In the genomic region with DNA sequence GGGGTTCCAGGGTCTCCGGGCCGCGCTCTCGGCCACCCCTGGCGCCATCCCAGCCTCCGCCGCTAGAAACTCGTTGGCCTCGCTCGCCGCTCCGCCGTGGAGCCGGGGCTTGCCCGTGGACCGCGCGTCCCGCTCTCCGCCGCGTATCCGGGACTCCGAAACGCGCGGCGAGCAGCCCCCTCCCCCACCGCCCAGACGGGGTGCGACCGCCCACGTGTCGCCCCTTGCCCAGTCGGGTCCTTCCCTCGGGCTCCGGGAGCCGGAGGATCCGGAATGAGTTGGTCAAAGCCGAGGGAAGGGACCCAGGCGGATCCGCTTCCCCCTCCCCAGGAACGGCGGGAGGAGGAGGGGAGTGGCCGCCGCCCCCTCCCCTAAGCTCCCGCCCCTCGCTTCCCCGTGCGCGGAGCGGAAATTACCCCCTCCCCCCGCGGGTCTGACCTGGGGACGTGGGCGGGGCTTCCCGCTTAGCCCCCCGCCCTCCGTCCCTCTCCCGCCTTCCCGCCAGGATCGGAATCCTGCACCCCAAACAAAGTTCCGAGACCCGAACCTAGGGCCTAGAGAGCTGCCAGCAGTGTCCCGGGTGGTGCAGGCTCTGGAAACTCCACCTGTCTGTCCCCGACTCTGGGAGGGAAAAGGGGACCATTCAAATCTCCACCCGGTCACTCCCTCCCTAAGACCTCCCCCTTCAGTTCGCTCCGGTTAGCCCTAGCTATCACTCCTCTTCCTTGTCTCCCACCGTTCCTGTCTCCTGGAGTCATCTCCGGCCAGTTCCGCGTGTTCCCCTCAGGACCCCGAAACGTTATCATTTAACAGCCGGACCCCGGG, we compare ENCODE assay signal across 9 cellular contexts. TPM values are rescaled to one million over a fixed set of nuclear protein-coding genes. Genes with fewer than 3 reads are reported as not detected.
A peak's percentile ranks its signal among the peaks of the same experiment; 100 is the strongest.
DNase-seq lines count a peak whose midpoint lies in the region; ATAC-seq and FAIRE-seq lines count a peak whose summit lies in the region.
"Had no signal": no experiment of that assay in that cellular context is flagged by ENCODE, and none has a peak within 500 bp of the region (broad histone marks: within the 10 kb centered on the region; RNA-seq: fewer than 3 reads in every experiment).

No MANE protein-coding gene starts in this region.

- H3K27ac Mint-ChIP-seq in CD4-positive, CD25-positive, alpha-beta regulatory T cell, result no peak overlapping the region
- peak overlapping the region; percentile 61 for H3K27ac Mint-ChIP-seq in activated CD8-positive, alpha-beta T cell treated with anti-CD3 and anti-CD28 coated beads, Interleukin-2, amount 10 ng/mL, durations not matched to agents 7 days and 5 days
- H3K27ac Mint-ChIP-seq in immature natural killer cell, result no peak overlapping the region

- no peaks in the 10 kb centered on the region for H3K36me3 ChIP-seq in CD4-positive, CD25-positive, alpha-beta regulatory T cell (ENCODE audit: control insufficient read depth, insufficient read depth, low read length)

- peaks cover 85% of the 10 kb centered on the region for H3K27me3 Mint-ChIP-seq in CD4-positive, CD25-positive, alpha-beta regulatory T cell
- H3K27me3 Mint-ChIP-seq in activated CD8-positive, alpha-beta T cell treated with anti-CD3 and anti-CD28 coated beads, Interleukin-2, amount 10 ng/mL, durations not matched to agents 7 days and 5 days (ENCODE audit: low read depth), result peaks cover 72% of the 10 kb centered on the region
- peaks cover 41 to 61% (median 44%) of the 10 kb centered on the region in 3 donors for H3K27me3 Mint-ChIP-seq in immature natural killer cell (ENCODE audit: low read depth in 3 of 3)

- no peaks in the 10 kb centered on the region for H3K9me3 ChIP-seq in CD4-positive, CD25-positive, alpha-beta regulatory T cell (ENCODE audit: control insufficient read depth in 2 of 2, low read length in 2 of 2)

- no peak overlapping the region for H3K4me3 ChIP-seq in CD4-positive, CD25-positive, alpha-beta regulatory T cell (ENCODE audit: low read depth, low read length)

- peaks cover 0 to 18% (median 2%) of the 10 kb centered on the region in 7 donors for H3K9me3 Mint-ChIP-seq in CD4-positive, CD25-positive, alpha-beta regulatory T cell
- no peaks in the 10 kb centered on the region for H3K9me3 Mint-ChIP-seq in activated CD8-positive, alpha-beta T cell treated with anti-CD3 and anti-CD28 coated beads, Interleukin-2, amount 10 ng/mL, durations not matched to agents 7 days and 5 days (ENCODE audit: insufficient read depth)
- H3K9me3 Mint-ChIP-seq in immature natural killer cell, result peaks cover 0 to 3% (median 0%) of the 10 kb centered on the region in 6 donors

- peaks cover 0 to 36% (median 21%) of the 10 kb centered on the region in 4 donors for H3K4me1 Mint-ChIP-seq in CD4-positive, CD25-positive, alpha-beta regulatory T cell
- H3K4me1 Mint-ChIP-seq in activated CD8-positive, alpha-beta T cell treated with anti-CD3 and anti-CD28 coated beads, Interleukin-2, amount 10 ng/mL, durations not matched to agents 7 days and 5 days (ENCODE audit: low read depth), result peaks cover 30% of the 10 kb centered on the region
- peaks cover 32 to 35% of the 10 kb centered on the region in 2 donors for H3K4me1 Mint-ChIP-seq in immature natural killer cell

- DNase-seq in CD4-positive, CD25-positive, alpha-beta regulatory T cell, result no peak
- DNase-seq in HTR-8/SVneo (ENCODE audit: insufficient read length, low spot score), result peak; percentile 91
- no peak for DNase-seq in activated CD8-positive, alpha-beta T cell treated with anti-CD3 and anti-CD28 coated beads, Interleukin-2, amount 10 ng/mL, durations not matched to agents 7 days and 5 days
- DNase-seq in immature natural killer cell, result no peak
- DNase-seq in DMS53 treated with DMSO at 0.1 percent for 48 hours (lab: John Stamatoyannopoulos, UW; ENCODE audit: unreplicated experiment), result no peak

- H3K27me3 ChIP-seq in CD4-positive, CD25-positive, alpha-beta regulatory T cell (ENCODE audit: control insufficient read depth, insufficient read depth, low read length), result peaks cover 58% of the 10 kb centered on the region

- CTCF ChIA-PET in activated CD8-positive, alpha-beta T cell treated with anti-CD3 and anti-CD28 coated beads, Interleukin-2, amount 10 ng/mL, durations not matched to agents 7 days and 5 days (lab: Charles Lee), result interaction anchor here (1.8 kb wide), 1 partner anchor 36 kb away, joined by 5 read pairs; no protein-coding TSS in a partner anchor

- peaks cover 36% of the 10 kb centered on the region for H3K4me1 ChIP-seq in CD4-positive, CD25-positive, alpha-beta regulatory T cell (ENCODE audit: control insufficient read depth, insufficient read depth, low read length, poor library complexity, severe bottlenecking)

- no peak overlapping the region for H3K27ac ChIP-seq in CD4-positive, CD25-positive, alpha-beta regulatory T cell (ENCODE audit: insufficient read depth, low read length, poor library complexity, severe bottlenecking)
- H3K27ac ChIP-seq: epithelial cell of prostate had no signal

- POLR2A ChIA-PET in activated CD8-positive, alpha-beta T cell treated with anti-CD3 and anti-CD28 coated beads, Interleukin-2, amount 10 ng/mL, durations not matched to agents 7 days and 5 days (lab: Charles Lee), result no interaction called here

- FAIRE-seq in HTR-8/SVneo (lab: Jason Lieb, UNC), result peak; percentile 94

- no peak for ATAC-seq in CD4-positive, CD25-positive, alpha-beta regulatory T cell (ENCODE audit: low read depth in 2 of 2)
- peak; percentile 67 for ATAC-seq in activated CD8-positive, alpha-beta T cell treated with anti-CD3 and anti-CD28 coated beads, Interleukin-2, amount 10 ng/mL, durations not matched to agents 7 days and 5 days
- no peak for ATAC-seq in HG02938 (IDR thresholded peaks at IDR 0.05; ENCODE audit: unreplicated experiment)
- no peak for ATAC-seq in HG03095 (IDR thresholded peaks at IDR 0.05; ENCODE audit: unreplicated experiment)
- no peak for ATAC-seq in GM21381 (IDR thresholded peaks at IDR 0.05; ENCODE audit: unreplicated experiment)

- no peaks in the 10 kb centered on the region for H3K36me3 Mint-ChIP-seq in CD4-positive, CD25-positive, alpha-beta regulatory T cell
- no peaks in the 10 kb centered on the region for H3K36me3 Mint-ChIP-seq in activated CD8-positive, alpha-beta T cell treated with anti-CD3 and anti-CD28 coated beads, Interleukin-2, amount 10 ng/mL, durations not matched to agents 7 days and 5 days (ENCODE audit: low read depth)
- H3K36me3 Mint-ChIP-seq in immature natural killer cell, result no peaks in the 10 kb centered on the region

- peak overlapping the region; percentile 44 to 68 (median 60) for H3K4me3 Mint-ChIP-seq in CD4-positive, CD25-positive, alpha-beta regulatory T cell
- peak overlapping the region; percentile 48 for H3K4me3 Mint-ChIP-seq in activated CD8-positive, alpha-beta T cell treated with anti-CD3 and anti-CD28 coated beads, Interleukin-2, amount 10 ng/mL, durations not matched to agents 7 days and 5 days
- H3K4me3 Mint-ChIP-seq in immature natural killer cell, result peak overlapping the region; percentile 57 to 73 (median 61)

RNA-seq across cellular contexts. Expression of a gene that starts 1.1 kb away (rescaled TPM):
- total RNA-seq in CD4-positive, CD25-positive, alpha-beta regulatory T cell, result not detected
- not detected for polyA plus RNA-seq in CD4-positive, CD25-positive, alpha-beta regulatory T cell
- total RNA-seq in activated CD8-positive, alpha-beta T cell treated with anti-CD3 and anti-CD28 coated beads, Interleukin-2, amount 10 ng/mL, durations not matched to agents 7 days and 5 days, result not detected
- not detected for polyA plus RNA-seq in immature natural killer cell

RNA-seq across cellular contexts. Expression of a gene that starts 27.7 kb away (rescaled TPM):
- total RNA-seq in CD4-positive, CD25-positive, alpha-beta regulatory T cell, result not detected
- not detected for polyA plus RNA-seq in CD4-positive, CD25-positive, alpha-beta regulatory T cell
- total RNA-seq in activated CD8-positive, alpha-beta T cell treated with anti-CD3 and anti-CD28 coated beads, Interleukin-2, amount 10 ng/mL, durations not matched to agents 7 days and 5 days, result not detected
- polyA plus RNA-seq in immature natural killer cell, result not detected

RNA-seq across cellular contexts. Expression of a gene that starts 51.4 kb away (rescaled TPM):
- 70.3 TPM for total RNA-seq in CD4-positive, CD25-positive, alpha-beta regulatory T cell
- 100 to 1,000 TPM; 107 to 125 (median 120) TPM for polyA plus RNA-seq in CD4-positive, CD25-positive, alpha-beta regulatory T cell
- total RNA-seq in activated CD8-positive, alpha-beta T cell treated with anti-CD3 and anti-CD28 coated beads, Interleukin-2, amount 10 ng/mL, durations not matched to agents 7 days and 5 days, result 100 to 1,000 TPM; 124 to 125 TPM
- polyA plus RNA-seq in immature natural killer cell, result 100 to 1,000 TPM; 143 to 170 (median 148) TPM
